ENCODE assay signal across 1 cellular context in genomic region chr7:27601217-27601616, GRCh38.
TF ChIP-seq lines count a peak whose summit lies in the region.

No MANE protein-coding gene starts in this region.

TF ChIP-seq in SK-N-SH treated with all-trans-retinoic acid at 6 μM for 48 hours, 23 proteins besides CTCF, POLR2A, EP300 and RAD21 (continued from another document):
- TF ChIP-seq ZNF70 (CRISPR knock-in tag; IDR thresholded peaks at IDR 0.05), result no peak
- TF ChIP-seq BACH2 (CRISPR knock-in tag; IDR thresholded peaks at IDR 0.05; ENCODE audit: borderline replicate concordance), result no peak
- no peak for TF ChIP-seq ISL1 (CRISPR knock-in tag; IDR thresholded peaks at IDR 0.05)
- no peak for TF ChIP-seq ZNF565 (CRISPR knock-in tag; conservative IDR thresholded peaks at IDR 0.05; ENCODE audit: low read depth)
- TF ChIP-seq OSR1 (CRISPR knock-in tag; IDR thresholded peaks at IDR 0.05), result no peak
- TF ChIP-seq CSDC2 (CRISPR knock-in tag; IDR thresholded peaks at IDR 0.05), result no peak
- TF ChIP-seq SNAI2 (CRISPR knock-in tag; IDR thresholded peaks at IDR 0.05), result no peak
- no peak for TF ChIP-seq ARNTL (CRISPR knock-in tag; IDR thresholded peaks at IDR 0.05; ENCODE audit: borderline replicate concordance, low read depth)
- TF ChIP-seq, protein P1, sequence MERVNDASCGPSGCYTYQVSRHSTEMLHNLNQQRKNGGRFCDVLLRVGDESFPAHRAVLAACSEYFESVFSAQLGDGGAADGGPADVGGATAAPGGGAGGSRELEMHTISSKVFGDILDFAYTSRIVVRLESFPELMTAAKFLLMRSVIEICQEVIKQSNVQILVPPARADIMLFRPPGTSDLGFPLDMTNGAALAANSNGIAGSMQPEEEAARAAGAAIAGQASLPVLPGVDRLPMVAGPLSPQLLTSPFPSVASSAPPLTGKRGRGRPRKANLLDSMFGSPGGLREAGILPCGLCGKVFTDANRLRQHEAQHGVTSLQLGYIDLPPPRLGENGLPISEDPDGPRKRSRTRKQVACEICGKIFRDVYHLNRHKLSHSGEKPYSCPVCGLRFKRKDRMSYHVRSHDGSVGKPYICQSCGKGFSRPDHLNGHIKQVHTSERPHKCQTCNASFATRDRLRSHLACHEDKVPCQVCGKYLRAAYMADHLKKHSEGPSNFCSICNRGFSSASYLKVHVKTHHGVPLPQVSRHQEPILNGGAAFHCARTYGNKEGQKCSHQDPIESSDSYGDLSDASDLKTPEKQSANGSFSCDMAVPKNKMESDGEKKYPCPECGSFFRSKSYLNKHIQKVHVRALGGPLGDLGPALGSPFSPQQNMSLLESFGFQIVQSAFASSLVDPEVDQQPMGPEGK (CRISPR knock-in tag; IDR thresholded peaks at IDR 0.05; ENCODE audit: borderline replicate concordance), result no peak
- no peak for TF ChIP-seq RARB (CRISPR knock-in tag; IDR thresholded peaks at IDR 0.05)
- no peak for TF ChIP-seq CSRNP3 (CRISPR knock-in tag; IDR thresholded peaks at IDR 0.05)
- no peak for TF ChIP-seq CREB5 (CRISPR knock-in tag; IDR thresholded peaks at IDR 0.05; ENCODE audit: low read depth)
- TF ChIP-seq PPARA (CRISPR knock-in tag; IDR thresholded peaks at IDR 0.05; ENCODE audit: borderline replicate concordance), result no peak
